ENCODE assay signal across 8 cellular contexts in genomic region chr7:44460325-44460724, GRCh38. TPM values are rescaled to one million over a fixed set of nuclear protein-coding genes. Genes with fewer than 3 reads are reported as not detected.
DNase-seq lines count a peak whose midpoint lies in the region; ATAC-seq, FAIRE-seq and TF ChIP-seq lines count a peak whose summit lies in the region.

No MANE protein-coding gene starts in this region.

- H3K4me2 ChIP-seq in astrocyte (ENCODE audit: low read length) = no peak overlapping the region

- TF ChIP-seq CTCF in HFFc6 (IDR thresholded peaks at IDR 0.05) = no peak
- TF ChIP-seq CTCF in astrocyte (IDR thresholded peaks at IDR 0.05; ENCODE audit: insufficient read depth, low read depth, low read length) = no peak

- H2AFZ ChIP-seq in astrocyte (ENCODE audit: low read depth, low read length) = no peak overlapping the region

- H3K27ac Mint-ChIP-seq in HFFc6 (peak overlapping the region; percentile 44), astrocyte (ENCODE audit: unreplicated experiment) (peak overlapping the region; percentile 80)

- H4K20me1 ChIP-seq in astrocyte (ENCODE audit: insufficient read depth, low read length) = peaks cover 41% of the 10 kb centered on the region

- H3K27me3 Mint-ChIP-seq in HFFc6 (ENCODE audit: insufficient read depth) (no peaks in the 10 kb centered on the region), astrocyte (ENCODE audit: low read depth, unreplicated experiment) (no peaks in the 10 kb centered on the region)

- no peak overlapping the region for H3K4me3 ChIP-seq in astrocyte (ENCODE audit: insufficient read depth, low read depth, low read length)

- no peaks in the 10 kb centered on the region for H3K9me3 ChIP-seq in astrocyte (ENCODE audit: insufficient read depth, low read depth, low read length)

- peak; percentile 93 for ATAC-seq in GM18520 (IDR thresholded peaks at IDR 0.05; ENCODE audit: unreplicated experiment)

- no peak for FAIRE-seq in astrocyte (lab: Jason Lieb, UNC)

- peaks cover 34% of the 10 kb centered on the region for H3K4me1 Mint-ChIP-seq in HFFc6 (ENCODE audit: low read depth)
- peaks cover 21% of the 10 kb centered on the region for H3K4me1 Mint-ChIP-seq in astrocyte (ENCODE audit: low read depth, unreplicated experiment)

- no peak overlapping the region for H3K27ac ChIP-seq in astrocyte (ENCODE audit: low read depth, low read length)

- H3K79me2 ChIP-seq in astrocyte (ENCODE audit: insufficient read depth, low read length) = peaks cover 78% of the 10 kb centered on the region

- H3K36me3 Mint-ChIP-seq in HFFc6 (ENCODE audit: low read depth) (peaks cover 20% of the 10 kb centered on the region), astrocyte (ENCODE audit: low read depth, unreplicated experiment) (peaks cover 5% of the 10 kb centered on the region)

- DNase-seq in HFFc6 (no peak), MV-4-11 (lab: John Stamatoyannopoulos, UW) (peak; percentile 81), astrocyte (ENCODE audit: low read depth) (no peak), NCI-H524 treated with DMSO at 0.1 percent for 48 hours (lab: John Stamatoyannopoulos, UW) (no peak), SHP77 (lab: John Stamatoyannopoulos, UW) (no peak), NCI-H1417 treated with DMSO at 0.1 percent for 48 hours (lab: John Stamatoyannopoulos, UW) (no peak), islet precursor cell (no peak)

- no peak overlapping the region for H3K9ac ChIP-seq in astrocyte (ENCODE audit: low read length)

- no peak overlapping the region for H3K4me3 Mint-ChIP-seq in HFFc6
- H3K4me3 Mint-ChIP-seq in astrocyte (ENCODE audit: unreplicated experiment) = no peak overlapping the region

- peaks cover 10% of the 10 kb centered on the region for H3K4me1 ChIP-seq in astrocyte (ENCODE audit: insufficient read depth, low read length)

- H3K9me3 Mint-ChIP-seq in HFFc6 (no peaks in the 10 kb centered on the region), astrocyte (ENCODE audit: unreplicated experiment) (no peaks in the 10 kb centered on the region)

- no peaks in the 10 kb centered on the region for H3K27me3 ChIP-seq in astrocyte (ENCODE audit: insufficient read depth, low read length)

- peaks cover 4% of the 10 kb centered on the region for H3K36me3 ChIP-seq in astrocyte (ENCODE audit: insufficient read depth, low read length)

RNA-seq across cellular contexts. Expression of gene NUDCD3, which starts 30.1 kb away (rescaled TPM):
- total RNA-seq in HFFc6 (2021; fragmentation: NEBNext Ultra II Directional; extraction: Animal tissue kit (Norgen Biotek cat#: 25700)) = 100 to 1,000 TPM in 2 of 6 experiments, 10 to 100 TPM in 4; 79.2 to 114 (median 90.6) TPM
- 86.8 and 94.6 TPM in 2 replicates for total RNA-seq in astrocyte
